21 cellular contexts compared by ENCODE assay signal in genomic region chr16:20073203-20074088, GRCh38. TPM values are rescaled to one million over a fixed set of nuclear protein-coding genes. Genes with fewer than 3 reads are reported as not detected.
A peak's percentile ranks its signal among the peaks of the same experiment; 100 is the strongest.
DNase-seq lines count a peak whose midpoint lies in the region; ATAC-seq and TF ChIP-seq lines count a peak whose summit lies in the region.
"Had no signal": no experiment of that assay in that cellular context is flagged by ENCODE, and none has a peak within 500 bp of the region (broad histone marks: within the 10 kb centered on the region; RNA-seq: fewer than 3 reads in every experiment).

Gene GPR139 (minus strand): TSS chr16:20073890. CDS start chr16:20073616, 274 bp downstream.

- ATAC-seq in right cardiac atrium (no peak), GM21381 (IDR thresholded peaks at IDR 0.05; ENCODE audit: unreplicated experiment) (no peak)
- ATAC-seq: activated CD4-positive, CD25-positive, alpha-beta regulatory T cell treated with anti-CD3 and anti-CD28 coated beads, Interleukin-2, amount 50 U/mL, for 24 hours; heart right ventricle; K562; T-helper 17 cell had no signal

- H3K4me3 Mint-ChIP-seq in brain (peak within 1 kb of the TSS; percentile 76 to 89 (median 86)), type B pancreatic cell (peak within 1 kb of the TSS; percentile 73)
- H3K4me3 Mint-ChIP-seq: T-helper 17 cell had no signal

- H3K27ac Mint-ChIP-seq in brain: peak within 1 kb of the TSS in 3 of 5 experiments; percentile 10 to 88 (median 46)
- no peak within 1 kb of the TSS for H3K27ac Mint-ChIP-seq in type B pancreatic cell
- H3K27ac Mint-ChIP-seq: T-helper 17 cell had no signal

- DNase-seq in cardiac muscle cell (ENCODE audit: low read depth in 1 of 2, low spot score in 1 of 2) (peak in 1 of 2 donors; percentile 2), right cardiac atrium (no peak), islet precursor cell (peak; percentile 54), type B pancreatic cell (ENCODE audit: extremely low spot score, unreplicated experiment) (no peak), OCI-M1 (lab: John Stamatoyannopoulos, UW) (no peak)
- DNase-seq in activated CD4-positive, alpha-beta T cell treated with anti-CD3 and anti-CD28 coated beads for 48 hours: no peak
- DNase-seq: activated gamma-delta T cell treated with Interleukin-2 at 50 U/mL for 16 hours, Calu3, cortex of kidney, esophagus squamous epithelium, heart right ventricle, NCI-H1417, T-helper 17 cell had no signal

- peaks cover 0 to 9% (median 7%) of the 10 kb centered on the region in 5 experiments for H3K9me3 Mint-ChIP-seq in brain
- no peaks in the 10 kb centered on the region for H3K9me3 Mint-ChIP-seq in type B pancreatic cell

- intact Hi-C loops in right cardiac atrium (cut with DNase I): no loop called here

- no peaks in the 10 kb centered on the region for H3K9me3 ChIP-seq in cardiac muscle cell (ENCODE audit: low read depth)
- no peaks in the 10 kb centered on the region for H3K9me3 ChIP-seq in right cardiac atrium (ENCODE audit: control insufficient read depth, low read length)
- H3K9me3 ChIP-seq: ascending aorta, esophagus squamous epithelium had no signal

- H3K4me1 Mint-ChIP-seq in brain (peaks cover 34% of the 10 kb centered on the region), type B pancreatic cell (ENCODE audit: unreplicated experiment) (no peaks in the 10 kb centered on the region)

- H3K4me1 ChIP-seq in cardiac muscle cell (ENCODE audit: low read depth) (no peaks in the 10 kb centered on the region), right cardiac atrium (ENCODE audit: control insufficient read depth, insufficient read depth, low read length) (no peaks in the 10 kb centered on the region)
- H3K4me1 ChIP-seq: ascending aorta had no signal

- H3K27ac ChIP-seq in cardiac muscle cell: no peak within 1 kb of the TSS
- H3K27ac ChIP-seq in right cardiac atrium (ENCODE audit: low read length): no peak within 1 kb of the TSS
- H3K27ac ChIP-seq: ascending aorta, esophagus squamous epithelium, heart right ventricle had no signal

- WGBS in right cardiac atrium: 3% methylated on average over 75 of the region's 75 CpGs

- no peak for TF ChIP-seq CTCF in cardiac muscle cell (IDR thresholded peaks at IDR 0.05; ENCODE audit: low read depth, low read length)
- no peak for TF ChIP-seq CTCF in brain (conservative IDR thresholded peaks at IDR 0.05)
- TF ChIP-seq CTCF in type B pancreatic cell (conservative IDR thresholded peaks at IDR 0.05): no peak

- H3K4me3 ChIP-seq in cardiac muscle cell (peak within 1 kb of the TSS; percentile 14), right cardiac atrium (ENCODE audit: low read length) (no peak within 1 kb of the TSS)
- H3K4me3 ChIP-seq: ascending aorta, esophagus squamous epithelium, K562 had no signal

- H3K36me3 ChIP-seq in cardiac muscle cell: no peaks in the 10 kb centered on the region
- H3K36me3 ChIP-seq: ascending aorta, esophagus squamous epithelium, heart right ventricle had no signal

- H3K27me3 ChIP-seq in cardiac muscle cell (peaks cover 78% of the 10 kb centered on the region), right cardiac atrium (ENCODE audit: control insufficient read depth, insufficient read depth) (no peaks in the 10 kb centered on the region)

- H3K36me3 Mint-ChIP-seq in brain (no peaks in the 10 kb centered on the region), type B pancreatic cell (no peaks in the 10 kb centered on the region)

- H3K27me3 Mint-ChIP-seq in brain: peaks cover 68% of the 10 kb centered on the region
- H3K27me3 Mint-ChIP-seq in type B pancreatic cell: peaks cover 87% of the 10 kb centered on the region

RNA-seq across cellular contexts. Expression of gene GPR139, which starts in this region (rescaled TPM):
- total RNA-seq in cardiac muscle cell: not detected in 2 replicates
- not detected in 2 replicates for polyA plus RNA-seq in cardiac muscle cell
- total RNA-seq in right cardiac atrium: not detected
- polyA plus RNA-seq in right cardiac atrium: not detected
- polyA plus RNA-seq in brain (ENCODE audit: insufficient read depth, low read depth, low replicate concordance): 0.41 TPM
- total RNA-seq in type B pancreatic cell (ENCODE audit: low replicate concordance): not detected in 2 replicates
- total RNA-seq: ascending aorta, Calu3, esophagus squamous epithelium, heart right ventricle, K562, liver, pulmonary artery endothelial cell, subcutaneous adipose tissue, T-helper 17 cell had no signal
- polyA plus RNA-seq: heart right ventricle, K562, liver had no signal
